ENCODE assay signal across 13 cellular contexts in the genomic region with DNA sequence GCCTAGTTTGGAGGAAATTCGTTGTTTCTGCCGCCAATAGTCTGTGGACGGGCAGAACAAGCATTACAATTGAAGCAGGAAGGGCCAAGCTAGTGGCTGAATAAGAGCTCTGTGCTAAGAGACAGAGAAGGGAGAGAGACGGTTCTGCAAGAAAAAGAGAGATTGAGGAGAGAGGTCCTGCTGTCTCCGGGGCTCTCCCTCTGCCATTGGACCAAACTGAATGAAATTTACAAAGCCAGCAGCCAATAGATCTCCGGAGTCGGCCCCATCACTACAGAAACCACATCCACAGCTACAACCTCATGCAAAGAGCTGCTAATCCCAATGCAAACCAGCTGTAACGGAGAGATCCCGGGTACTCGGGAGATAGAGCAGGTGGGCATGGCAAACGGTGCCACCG. TPM values are rescaled to one million over a fixed set of nuclear protein-coding genes. Genes with fewer than 3 reads are reported as not detected.
DNase-seq lines count a peak whose midpoint lies in the region; ATAC-seq, FAIRE-seq and TF ChIP-seq lines count a peak whose summit lies in the region.
"Had no signal": no experiment of that assay in that cellular context is flagged by ENCODE, and none has a peak within 500 bp of the region (broad histone marks: within the 10 kb centered on the region; RNA-seq: fewer than 3 reads in every experiment).

TSS of gene NLGN4X (minus strand) at position 148 of the 400 bp plus-strand sequence. CDS start 77,401 bp downstream, outside the sequence.

- no peaks in the 10 kb centered on the region for H3K79me2 ChIP-seq in mammary epithelial cell (ENCODE audit: insufficient read depth, low read length)

- WGBS in mammary epithelial cell (ENCODE audit: low coverage, missing lambda C conversion rate): 7% methylated on average over 8 of the region's 12 CpGs

- no peak within 1 kb of the TSS for H3K27ac ChIP-seq in mammary epithelial cell (ENCODE audit: insufficient read depth, low read depth, low read length)
- H3K27ac ChIP-seq in naive thymus-derived CD4-positive, alpha-beta T cell (ENCODE audit: low read depth, low read length): no peak within 1 kb of the TSS
- H3K27ac ChIP-seq: SJCRH30 had no signal

- no peaks in the 10 kb centered on the region for H3K36me3 ChIP-seq in mammary epithelial cell (ENCODE audit: insufficient read depth, low read length)
- no peaks in the 10 kb centered on the region for H3K36me3 ChIP-seq in naive thymus-derived CD4-positive, alpha-beta T cell (ENCODE audit: control insufficient read depth in 2 of 3, insufficient read depth in 3 of 3, low read length in 3 of 3)
- H3K36me3 ChIP-seq: SJCRH30 had no signal

- H3K9me3 ChIP-seq in mammary epithelial cell (replicated peaks; ENCODE audit: insufficient read depth, low read length): no peaks in the 10 kb centered on the region
- H3K9me3 ChIP-seq in naive thymus-derived CD4-positive, alpha-beta T cell (ENCODE audit: control insufficient read depth in 2 of 3, low read length in 3 of 3): no peaks in the 10 kb centered on the region
- H3K9me3 ChIP-seq: SJCRH30 had no signal

- peaks cover 5% of the 10 kb centered on the region for H3K4me1 ChIP-seq in mammary epithelial cell (ENCODE audit: insufficient read depth, low read length)
- H3K4me1 ChIP-seq in naive thymus-derived CD4-positive, alpha-beta T cell (ENCODE audit: control insufficient read depth in 2 of 2, insufficient read depth in 2 of 2, low read length in 2 of 2): no peaks in the 10 kb centered on the region
- H3K4me1 ChIP-seq: SJCRH30 had no signal

- no peak within 1 kb of the TSS for H3K4me2 ChIP-seq in mammary epithelial cell (ENCODE audit: insufficient read depth, low read depth, low read length)

- peaks cover 17% of the 10 kb centered on the region for H3K27me3 ChIP-seq in mammary epithelial cell (ENCODE audit: insufficient read depth, low read length)
- H3K27me3 ChIP-seq in naive thymus-derived CD4-positive, alpha-beta T cell (ENCODE audit: control insufficient read depth in 2 of 2, insufficient read depth in 2 of 2, low read length in 2 of 2): no peaks in the 10 kb centered on the region
- H3K27me3 ChIP-seq: SJCRH30 had no signal

- in situ Hi-C loops in mammary epithelial cell (cut with MboI; ENCODE audit: low sequenced_read_pairs in 2 of 2): loop anchor here in 1 of 2 donors (10.0 kb wide), 1 partner anchor 204 kb away; no protein-coding TSS in a partner anchor

- H3K27ac Mint-ChIP-seq in MCF 10A (ENCODE audit: low read depth, unreplicated experiment): no peak within 1 kb of the TSS
- H3K27ac Mint-ChIP-seq in naive thymus-derived CD4-positive, alpha-beta T cell: no peak within 1 kb of the TSS
- H3K27ac Mint-ChIP-seq in activated T-cell treated with anti-CD3 and anti-CD28 coated beads, Interleukin-2, amount 50 U/mL, for 72 hours: no peak within 1 kb of the TSS

- no peak for DNase-seq in MCF 10A (ENCODE audit: unreplicated experiment)
- DNase-seq in mammary epithelial cell: no peak
- DNase-seq in foreskin fibroblast: peak; percentile 3 to 25
- DNase-seq in naive thymus-derived CD4-positive, alpha-beta T cell: no peak
- DNase-seq in activated T-cell treated with anti-CD3 and anti-CD28 coated beads, Interleukin-2, amount 50 U/mL, for 72 hours: no peak
- no peak for DNase-seq in RCC 7860 (ENCODE audit: low spot score)
- no peak for DNase-seq in A172 (ENCODE audit: low spot score)
- DNase-seq in GM19240 (ENCODE audit: insufficient read length, low spot score): no peak
- DNase-seq: ACHN; activated CD8-positive, alpha-beta memory T cell treated with anti-CD3 and anti-CD28 coated beads for 24 hours; central memory CD4-positive, alpha-beta T cell; SJCRH30; small intestine had no signal

- H3K4me3 ChIP-seq in mammary epithelial cell (replicated peaks in 1 of 3; ENCODE audit: insufficient read depth in 1 of 3, low read depth in 2 of 3, low read length in 3 of 3) (no peak within 1 kb of the TSS), foreskin fibroblast (ENCODE audit: low read depth in 1 of 2, low read length in 2 of 2) (peak within 1 kb of the TSS in 1 of 2 donors; percentile 58)
- H3K4me3 ChIP-seq in naive thymus-derived CD4-positive, alpha-beta T cell (ENCODE audit: low read length): no peak within 1 kb of the TSS

- H4K20me1 ChIP-seq in mammary epithelial cell (ENCODE audit: insufficient read depth, low read length): no peaks in the 10 kb centered on the region

- H3K9ac ChIP-seq in mammary epithelial cell (ENCODE audit: insufficient read depth, low read length): no peak within 1 kb of the TSS

- no peaks in the 10 kb centered on the region for H3K36me3 Mint-ChIP-seq in MCF 10A (ENCODE audit: insufficient read depth, unreplicated experiment)
- H3K36me3 Mint-ChIP-seq in naive thymus-derived CD4-positive, alpha-beta T cell: peaks cover 0 to 13% (median 0%) of the 10 kb centered on the region in 5 donors
- peaks cover 2% of the 10 kb centered on the region in 2 donors for H3K36me3 Mint-ChIP-seq in activated T-cell treated with anti-CD3 and anti-CD28 coated beads, Interleukin-2, amount 50 U/mL, for 72 hours (ENCODE audit: insufficient read depth in 2 of 2)

- ATAC-seq in naive thymus-derived CD4-positive, alpha-beta T cell: no peak
- no peak for ATAC-seq in activated T-cell treated with anti-CD3 and anti-CD28 coated beads, Interleukin-2, amount 50 U/mL, for 72 hours (replicated peaks in 1 of 2)

- POLR2A ChIA-PET in MCF 10A (lab: Yijun Ruan, JAX): no interaction called here
- POLR2A ChIA-PET in naive thymus-derived CD4-positive, alpha-beta T cell (lab: Charles Lee): no interaction called here

- dilution Hi-C loops in mammary epithelial cell (cut with HindIII; ENCODE audit: low sequenced_read_pairs): no loop called here

- H3K4me1 Mint-ChIP-seq in MCF 10A (ENCODE audit: insufficient read depth, unreplicated experiment): no peaks in the 10 kb centered on the region
- H3K4me1 Mint-ChIP-seq in naive thymus-derived CD4-positive, alpha-beta T cell: peaks cover 0 to 20% (median 0%) of the 10 kb centered on the region in 7 donors
- peaks cover 8% of the 10 kb centered on the region for H3K4me1 Mint-ChIP-seq in activated T-cell treated with anti-CD3 and anti-CD28 coated beads, Interleukin-2, amount 50 U/mL, for 72 hours (ENCODE audit: low read depth)

- CTCF ChIA-PET in MCF 10A (lab: Yijun Ruan, JAX) (no interaction called here), mammary epithelial cell (lab: Charles Lee; ENCODE audit: low non-redundant PET) (no interaction called here)
- CTCF ChIA-PET in naive thymus-derived CD4-positive, alpha-beta T cell (lab: Charles Lee): no interaction called here

- H3K27me3 Mint-ChIP-seq in MCF 10A (ENCODE audit: insufficient read depth, unreplicated experiment): peaks cover 7% of the 10 kb centered on the region
- peaks cover 26 to 44% (median 34%) of the 10 kb centered on the region in 5 donors for H3K27me3 Mint-ChIP-seq in naive thymus-derived CD4-positive, alpha-beta T cell
- H3K27me3 Mint-ChIP-seq in activated T-cell treated with anti-CD3 and anti-CD28 coated beads, Interleukin-2, amount 50 U/mL, for 72 hours (ENCODE audit: low read depth): peaks cover 55% of the 10 kb centered on the region

- FAIRE-seq in RCC 7860 (lab: Jason Lieb, UNC): no peak
- FAIRE-seq: small intestine had no signal

- intact Hi-C loops in MCF 10A (cut with micrococcal nuclease) (no loop called here), mammary epithelial cell (cut with micrococcal nuclease) (no loop called here)
- intact Hi-C loops in naive thymus-derived CD4-positive, alpha-beta T cell (cut with micrococcal nuclease): no loop called here

- BruUV-seq in MCF 10A (replicated peaks; lab: Mats Ljungman, UMichigan) (no TSS peak), mammary epithelial cell (replicated peaks; lab: Mats Ljungman, UMichigan) (no TSS peak)

- no peak within 1 kb of the TSS for H2AFZ ChIP-seq in mammary epithelial cell (ENCODE audit: low read depth, low read length)

- TF ChIP-seq CTCF in MCF 10A (IDR thresholded peaks at IDR 0.05; ENCODE audit: unreplicated experiment): no peak
- TF ChIP-seq CTCF in mammary epithelial cell (conservative IDR thresholded peaks at IDR 0.05 in 1 of 2, IDR thresholded peaks at IDR 0.05 in 1 of 2; ENCODE audit: extremely low read depth in 1 of 2, insufficient read depth in 1 of 2, low read depth in 1 of 2, low read length in 2 of 2): no peak
- TF ChIP-seq CTCF in foreskin fibroblast (IDR thresholded peaks at IDR 0.05; ENCODE audit: low read depth, low read length): no peak

- H3K9me3 Mint-ChIP-seq in MCF 10A (ENCODE audit: unreplicated experiment): peaks cover 20% of the 10 kb centered on the region
- H3K9me3 Mint-ChIP-seq in naive thymus-derived CD4-positive, alpha-beta T cell: peaks cover 0 to 13% (median 1%) of the 10 kb centered on the region in 11 donors
- peaks cover 0 to 5% of the 10 kb centered on the region in 2 donors for H3K9me3 Mint-ChIP-seq in activated T-cell treated with anti-CD3 and anti-CD28 coated beads, Interleukin-2, amount 50 U/mL, for 72 hours

- peak within 1 kb of the TSS; percentile 14 for H3K4me3 Mint-ChIP-seq in MCF 10A (ENCODE audit: unreplicated experiment)
- H3K4me3 Mint-ChIP-seq in naive thymus-derived CD4-positive, alpha-beta T cell: peak within 1 kb of the TSS in 7 of 10 donors; percentile 38 to 74 (median 64)
- peak within 1 kb of the TSS in 1 of 2 donors; percentile 54 for H3K4me3 Mint-ChIP-seq in activated T-cell treated with anti-CD3 and anti-CD28 coated beads, Interleukin-2, amount 50 U/mL, for 72 hours

RNA-seq across cellular contexts. Expression of gene NLGN4X, which starts in this region (rescaled TPM):
- total RNA-seq in MCF 10A (2022): 1.6 and 2.2 TPM in 2 replicates
- 1 to 10 TPM in 1 of 2 donors, not detected in 1; 3.2 TPM for total RNA-seq in mammary epithelial cell
- polyA plus RNA-seq in mammary epithelial cell: 0.15 TPM
- polyA minus RNA-seq in mammary epithelial cell: not detected
- not detected for total RNA-seq in naive thymus-derived CD4-positive, alpha-beta T cell
- under 1 TPM in 1 of 2 donors, not detected in 1; 0.17 TPM for polyA plus RNA-seq in naive thymus-derived CD4-positive, alpha-beta T cell
- under 1 TPM in 1 of 2 donors, not detected in 1; 0.31 TPM for total RNA-seq in activated T-cell treated with anti-CD3 and anti-CD28 coated beads, Interleukin-2, amount 50 U/mL, for 72 hours
- total RNA-seq in A172 (2014; rRNA removed; shearing (Covaris generic)): 0.74 and 1.5 TPM in 2 replicates

Comparison
In these comparisons a context has a peak if more than half of its experiments do, and no peak if none do; other contexts are left out.
1. DNase-seq: peak in foreskin fibroblast (2 of 2); none in MCF 10A (single experiment), mammary epithelial cell (single experiment), naive thymus-derived CD4-positive, alpha-beta T cell (0 of 9), activated T-cell treated with anti-CD3 and anti-CD28 coated beads, Interleukin-2, amount 50 U/mL, for 72 hours (0 of 2), RCC 7860 (single experiment), A172 (single experiment) and GM19240 (single experiment).